In the genomic region with DNA sequence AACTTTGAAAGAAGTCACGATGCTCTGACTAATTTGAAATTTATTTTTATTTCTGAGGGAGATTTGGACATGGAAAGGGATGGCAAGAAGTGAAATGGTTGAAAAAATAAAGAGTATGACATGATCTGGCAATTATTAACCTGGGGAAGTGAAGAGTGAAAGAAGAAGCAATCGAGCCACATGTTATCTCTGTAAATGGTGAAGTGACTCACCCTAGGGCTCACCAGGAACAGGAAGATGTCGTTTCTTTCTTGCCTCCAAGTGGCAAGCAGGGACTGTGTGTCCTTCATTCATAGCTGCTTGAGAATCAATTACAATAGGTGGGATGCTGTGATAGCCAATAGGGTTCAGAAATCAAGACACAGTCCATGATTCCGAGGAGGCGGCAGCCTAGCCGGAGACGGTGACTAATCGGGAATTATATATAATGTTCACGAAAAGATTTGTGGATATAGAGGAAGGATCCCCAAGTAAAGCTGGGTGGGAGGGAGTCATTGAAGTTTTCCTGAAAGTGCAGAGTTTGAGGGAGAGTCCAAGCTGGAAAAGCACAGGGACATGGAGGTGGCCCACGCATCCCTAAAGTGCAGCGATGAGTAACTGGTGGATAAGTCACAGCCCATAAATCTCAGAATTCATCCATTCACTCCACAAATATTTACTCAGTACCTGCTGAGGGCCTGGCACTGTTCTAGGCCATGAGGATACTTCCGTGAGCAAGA, we compare ENCODE assay signal across 10 cellular contexts. TPM values are rescaled to one million over a fixed set of nuclear protein-coding genes. Genes with fewer than 3 reads are reported as not detected.
DNase-seq lines count a peak whose midpoint lies in the region; ATAC-seq and TF ChIP-seq lines count a peak whose summit lies in the region.
"Had no signal": no experiment of that assay in that cellular context is flagged by ENCODE, and none has a peak within 500 bp of the region (broad histone marks: within the 10 kb centered on the region; RNA-seq: fewer than 3 reads in every experiment).

No MANE protein-coding gene starts in this region.

- intact Hi-C loops in sigmoid colon (cut with DNase I): no loop called here

- H3K27ac ChIP-seq in esophagus (ENCODE audit: low read depth in 2 of 2, low read length in 1 of 2) (peak overlapping the region; percentile 39 to 77), sigmoid colon (no peak overlapping the region)

- no peak for TF ChIP-seq EP300 in sigmoid colon (IDR thresholded peaks at IDR 0.05)

- no peaks in the 10 kb centered on the region for H3K9me3 ChIP-seq in esophagus (ENCODE audit: control insufficient read depth in 2 of 2, insufficient read depth in 1 of 2, low read depth in 1 of 2, low read length in 1 of 2)
- no peaks in the 10 kb centered on the region for H3K9me3 ChIP-seq in sigmoid colon
- H3K9me3 ChIP-seq: BE2C had no signal

- H3K4me1 ChIP-seq in esophagus (ENCODE audit: control insufficient read depth in 2 of 2, insufficient read depth in 2 of 2, low read length in 1 of 2) (peaks cover 0 to 5% of the 10 kb centered on the region in 2 donors), sigmoid colon (no peaks in the 10 kb centered on the region)
- H3K4me1 ChIP-seq: BE2C had no signal

- 57 to 63% methylated on average over 12 of the region's 12 CpGs for WGBS in esophagus, 2 donors
- 13 to 62% methylated on average over 12 of the region's 12 CpGs for WGBS in sigmoid colon, 2 donors

- no peak for TF ChIP-seq POLR2A in sigmoid colon (IDR thresholded peaks at IDR 0.05)

- no peaks in the 10 kb centered on the region for H3K27me3 ChIP-seq in esophagus (ENCODE audit: control insufficient read depth in 1 of 2, insufficient read depth in 2 of 2, low read length in 2 of 2)
- peaks cover 0 to 13% (median 0%) of the 10 kb centered on the region in 3 donors for H3K27me3 ChIP-seq in sigmoid colon

- H3K4me3 ChIP-seq in esophagus (ENCODE audit: low read depth in 1 of 2, low read length in 2 of 2): no peak overlapping the region
- H3K4me3 ChIP-seq in sigmoid colon: no peak overlapping the region

- H3K36me3 ChIP-seq in esophagus (ENCODE audit: control insufficient read depth in 2 of 2, insufficient read depth in 2 of 2, low read length in 1 of 2) (no peaks in the 10 kb centered on the region), sigmoid colon (no peaks in the 10 kb centered on the region)
- H3K36me3 ChIP-seq: BE2C had no signal

- DNase-seq in NCI-H510A treated with DMSO at 0.1 percent for 48 hours (lab: John Stamatoyannopoulos, UW) (peak; percentile 22), NCI-H510A (lab: John Stamatoyannopoulos, UW) (no peak), NCI-H748 (lab: John Stamatoyannopoulos, UW; ENCODE audit: unreplicated experiment) (peak; percentile 94), superior temporal gyrus (ENCODE audit: extremely low spot score) (peak; percentile 19), sigmoid colon (no peak), DMS 273 (lab: John Stamatoyannopoulos, UW; ENCODE audit: unreplicated experiment) (no peak)
- DNase-seq: activated gamma-delta T cell treated with Interleukin-2 at 50 U/mL for 16 hours, BE2C had no signal

- TF ChIP-seq CTCF in sigmoid colon (IDR thresholded peaks at IDR 0.05): no peak

- ATAC-seq in GM21786 (IDR thresholded peaks at IDR 0.05; ENCODE audit: unreplicated experiment): no peak

RNA-seq across cellular contexts. Expression of a gene that starts 18.2 kb away (rescaled TPM):
- polyA plus RNA-seq in esophagus: under 1 TPM; 0.07 to 0.28 TPM
- 1 to 10 TPM in 2 of 4 donors, not detected in 2; 1.4 to 2.1 TPM for total RNA-seq in sigmoid colon
- 1,000 to 10,000 TPM; 1,034 to 2,181 (median 1,227) TPM for polyA plus RNA-seq in sigmoid colon

RNA-seq across cellular contexts. Expression of a gene that starts 34.2 kb away (rescaled TPM):
- 10 to 100 TPM in 1 of 2 donors, 1 to 10 TPM in 1; 5.1 to 23.6 TPM for polyA plus RNA-seq in esophagus
- total RNA-seq in sigmoid colon: under 1 TPM in 1 of 4 donors, not detected in 3; 0.27 TPM
- polyA plus RNA-seq in sigmoid colon: 1 to 10 TPM in 1 of 3 donors, under 1 TPM in 2; 0.35 to 3.7 (median 0.60) TPM

RNA-seq across cellular contexts. Expression of a gene that starts 36.3 kb away (rescaled TPM):
- polyA plus RNA-seq in esophagus (not detected), sigmoid colon (1 to 10 TPM; 1.2 to 1.8 (median 1.3) TPM)
- not detected for total RNA-seq in sigmoid colon

Comparison
In these comparisons a context has a peak if more than half of its experiments do, and no peak if none do; other contexts are left out.
1. DNase-seq: peak in NCI-H510A treated with DMSO at 0.1 percent for 48 hours (single experiment), NCI-H748 (single experiment) and superior temporal gyrus (single experiment); none in NCI-H510A (single experiment), sigmoid colon (single experiment) and DMS 273 (single experiment).
2. H3K27ac ChIP-seq: peak in esophagus (2 of 2); none in sigmoid colon (0 of 4).
3. RNA of a gene that starts 18.2 kb away (polyA plus RNA-seq): 1,034 to 2,181 TPM in sigmoid colon; 0.07 to 0.28 TPM in esophagus; every median in the first group is over 100 times any median in the second.